Comparison of ENCODE assay signal across 8 cellular contexts in genomic region chr15:68352401-68353062, GRCh38.
DNase-seq lines count a peak whose midpoint lies in the region; ATAC-seq, FAIRE-seq and TF ChIP-seq lines count a peak whose summit lies in the region.

No MANE protein-coding gene starts in this region.

- peaks cover 0 to 8% of the 10 kb centered on the region in 2 experiments for H3K36me3 ChIP-seq in SK-N-SH (replicated peaks in 1 of 2; ENCODE audit: control insufficient read depth in 1 of 2, insufficient read depth in 2 of 2, low read length in 1 of 2)
- H3K36me3 ChIP-seq in bronchial epithelial cell (ENCODE audit: control insufficient read depth, insufficient read depth, low read length), result no peaks in the 10 kb centered on the region
- H3K36me3 ChIP-seq in mucosa of rectum (ENCODE audit: control insufficient read depth in 2 of 2, insufficient read depth in 2 of 2, low read length in 2 of 2), result no peaks in the 10 kb centered on the region

- H2AFZ ChIP-seq in H9 (ENCODE audit: low read length) (no peak overlapping the region), SK-N-SH (ENCODE audit: low read depth) (no peak overlapping the region)

- peaks cover 11 to 13% of the 10 kb centered on the region in 2 experiments for H3K9me3 Mint-ChIP-seq in H9

- H3K56ac ChIP-seq in H9 (ENCODE audit: insufficient read length, low read depth, low read length), result no peak overlapping the region

- H4K8ac ChIP-seq in H9 (replicated peaks; ENCODE audit: insufficient read length, low read depth, low read length), result no peak overlapping the region

- ATAC-seq in HG03095 (IDR thresholded peaks at IDR 0.05; ENCODE audit: unreplicated experiment) (no peak), GM19351 (IDR thresholded peaks at IDR 0.05; ENCODE audit: unreplicated experiment) (no peak)

- H2BK5ac ChIP-seq in H9 (ENCODE audit: insufficient read length, low read length), result no peak overlapping the region

- no peak overlapping the region for H4K91ac ChIP-seq in H9 (ENCODE audit: insufficient read length, low read depth, low read length)

- H3K23me2 ChIP-seq in H9 (ENCODE audit: insufficient read length, low read depth, low read length, poor library complexity, severe bottlenecking), result no peaks in the 10 kb centered on the region

- no peaks in the 10 kb centered on the region for H3K79me2 ChIP-seq in H9 (ENCODE audit: insufficient read depth, low read length)
- no peaks in the 10 kb centered on the region for H3K79me2 ChIP-seq in SK-N-SH (ENCODE audit: insufficient read depth)

- no peaks in the 10 kb centered on the region for H3K27me3 ChIP-seq in H9 (ENCODE audit: insufficient read depth, low read length)
- H3K27me3 ChIP-seq in SK-N-SH (ENCODE audit: insufficient read depth), result no peaks in the 10 kb centered on the region
- no peaks in the 10 kb centered on the region for H3K27me3 ChIP-seq in bronchial epithelial cell (ENCODE audit: control insufficient read depth, insufficient read depth, low read length)
- no peaks in the 10 kb centered on the region for H3K27me3 ChIP-seq in mucosa of rectum (ENCODE audit: control insufficient read depth in 2 of 2, insufficient read depth in 2 of 2, low read length in 2 of 2)

- H3K14ac ChIP-seq in H9 (ENCODE audit: insufficient read depth, low read length), result no peak overlapping the region

- no peak overlapping the region for H2BK12ac ChIP-seq in H9 (ENCODE audit: insufficient read length, low read depth, low read length)

- H3K4me1 ChIP-seq in H9 (ENCODE audit: insufficient read depth, low read length) (no peaks in the 10 kb centered on the region), SK-N-SH (ENCODE audit: control insufficient read depth in 1 of 2, insufficient read depth in 2 of 2, low read depth in 1 of 2, low read length in 1 of 2) (peaks cover 0 to 21% of the 10 kb centered on the region in 2 experiments; a peak in 2 of 4 replicates), mucosa of rectum (ENCODE audit: control insufficient read depth in 2 of 2, insufficient read depth in 2 of 2, low read length in 2 of 2) (no peaks in the 10 kb centered on the region)

- H3F3A ChIP-seq in SK-N-SH (replicated peaks; ENCODE audit: insufficient read depth), result peaks cover 32% of the 10 kb centered on the region

- H3K9ac ChIP-seq in H9 (ENCODE audit: extremely low read depth, insufficient read length, low read length) (no peak overlapping the region), SK-N-SH (peak overlapping the region; percentile 32; the same call in 1 of the 2 replicates), mucosa of rectum (ENCODE audit: low read depth in 1 of 2, low read length in 2 of 2) (no peak overlapping the region)

- H3K4me2 ChIP-seq in H9 (ENCODE audit: insufficient read depth, insufficient read length, low read length), result no peak overlapping the region
- H3K4me2 ChIP-seq in SK-N-SH, result peak overlapping the region; percentile 10

- H2BK120ac ChIP-seq in H9 (ENCODE audit: low read depth, low read length, poor library complexity, severe bottlenecking), result no peak overlapping the region

- H3K27me3 Mint-ChIP-seq in H9 (ENCODE audit: low read depth), result no peaks in the 10 kb centered on the region; the same call in none of the 2 replicates

- no peak overlapping the region for H3T11ph ChIP-seq in H9 (ENCODE audit: low read length)

- no peak overlapping the region for H3K27ac ChIP-seq in H9 (ENCODE audit: insufficient read length, low read depth, low read length)
- H3K27ac ChIP-seq in SK-N-SH (ENCODE audit: low read depth in 2 of 2, low read length in 1 of 2), result peak overlapping the region; percentile 67 to 95; a peak in 3 of 4 replicates
- peak overlapping the region; percentile 52 to 59 for H3K27ac ChIP-seq in mucosa of rectum (ENCODE audit: low read depth in 2 of 2, low read length in 2 of 2)
- H3K27ac ChIP-seq in caudate nucleus (ENCODE audit: low read depth, low read length), result no peak overlapping the region

- H3K9me2 ChIP-seq in SK-N-SH, result no peaks in the 10 kb centered on the region

- no CpG with 5 or more reads among the region's 10 CpGs for WGBS in H9 (ENCODE audit: extremely low coverage, insufficient read length, low lambda C conversion rate)
- 29% methylated on average over 9 of the region's 10 CpGs for WGBS in SK-N-SH (ENCODE audit: low lambda C conversion rate)

- H3K18ac ChIP-seq in H9 (ENCODE audit: insufficient read length, low read depth, low read length), result no peak overlapping the region

- TF ChIP-seq CTCF in H9 (conservative IDR thresholded peaks at IDR 0.05) (no peak), SK-N-SH (IDR thresholded peaks at IDR 0.05) (no peak), bronchial epithelial cell (IDR thresholded peaks at IDR 0.05; ENCODE audit: insufficient read depth, low read length, severe bottlenecking) (no peak)

- DNase-seq in H9 (no peak), SK-N-SH (no peak), bronchial epithelial cell (ENCODE audit: low read depth) (peak; percentile 82), ureter (ENCODE audit: low spot score) (peak; percentile 72), caudate nucleus (lab: John Stamatoyannopoulos, UW) (no peak)

- H3K4me3 Mint-ChIP-seq in H9, result no peak overlapping the region

- no peak; a peak in 2 of 4 replicates for TF ChIP-seq EP300 in SK-N-SH (IDR thresholded peaks at IDR 0.05; ENCODE audit: borderline replicate concordance in 1 of 2, low read depth in 1 of 2, low read length in 1 of 2)

- no peak overlapping the region for H2AK5ac ChIP-seq in H9 (ENCODE audit: insufficient read length, low read length)

- no peak for FAIRE-seq in bronchial epithelial cell (lab: Jason Lieb, UNC)

- no peak overlapping the region for H3K4ac ChIP-seq in H9 (ENCODE audit: low read depth, low read length)

- H4K5ac ChIP-seq in H9 (ENCODE audit: insufficient read length, low read depth, low read length), result no peak overlapping the region

- H3K36me3 Mint-ChIP-seq in H9 (ENCODE audit: insufficient read depth in 1 of 3, low read depth in 3 of 3), result peaks cover 4 to 12% (median 9%) of the 10 kb centered on the region in 3 experiments; a peak in 5 of 7 replicates

- H3K4me3 ChIP-seq in SK-N-SH (ENCODE audit: low read depth in 2 of 2, low read length in 1 of 2), result no peak overlapping the region
- no peak overlapping the region for H3K4me3 ChIP-seq in bronchial epithelial cell (ENCODE audit: low read depth, low read length)
- no peak overlapping the region for H3K4me3 ChIP-seq in mucosa of rectum (ENCODE audit: low read length in 2 of 2)

- TF ChIP-seq RAD21 in SK-N-SH (IDR thresholded peaks at IDR 0.05; ENCODE audit: low read length), result no peak

- peak overlapping the region in 2 of 3 experiments; percentile 53 to 62; a peak in 2 of 7 replicates for H3K27ac Mint-ChIP-seq in H9

- H2BK15ac ChIP-seq in H9 (ENCODE audit: low read depth, low read length), result no peak overlapping the region

- H4K20me1 ChIP-seq in H9 (ENCODE audit: control insufficient read depth, insufficient read depth, insufficient read length) (no peaks in the 10 kb centered on the region), SK-N-SH (ENCODE audit: insufficient read depth) (no peaks in the 10 kb centered on the region)

- no peaks in the 10 kb centered on the region; a peak in 1 of 4 replicates for H3K4me1 Mint-ChIP-seq in H9

- POLR2A ChIA-PET in SK-N-SH (lab: Yijun Ruan, JAX), result no interaction called here

- CTCF ChIA-PET in SK-N-SH (lab: Yijun Ruan, JAX), result interaction anchor here (1.3 kb wide), 1 partner anchor 46 kb away, joined by 3 read pairs; no protein-coding TSS in a partner anchor

- no peaks in the 10 kb centered on the region for H3K9me3 ChIP-seq in H9 (ENCODE audit: control insufficient read depth, low read depth, low read length)
- H3K9me3 ChIP-seq in SK-N-SH, result no peaks in the 10 kb centered on the region
- H3K9me3 ChIP-seq in mucosa of rectum (ENCODE audit: control insufficient read depth in 2 of 2, low read length in 2 of 2), result peaks cover 0 to 2% of the 10 kb centered on the region in 2 donors

- H3K79me1 ChIP-seq in H9 (ENCODE audit: insufficient read depth, low read depth, low read length, poor library complexity, severe bottlenecking), result no peaks in the 10 kb centered on the region

- no peak overlapping the region for H3K23ac ChIP-seq in H9 (ENCODE audit: insufficient read length, low read depth, low read length)

- no peak overlapping the region for H2BK20ac ChIP-seq in H9 (ENCODE audit: low read depth, low read length, poor library complexity, severe bottlenecking)

TF ChIP-seq in SK-N-SH, 30 proteins besides CTCF, POLR2A, EP300 and RAD21 (continues in another document):
- TF ChIP-seq ELF1 (IDR thresholded peaks at IDR 0.05), result no peak; the same call in 1 of the 2 replicates
- TF ChIP-seq, protein P1, sequence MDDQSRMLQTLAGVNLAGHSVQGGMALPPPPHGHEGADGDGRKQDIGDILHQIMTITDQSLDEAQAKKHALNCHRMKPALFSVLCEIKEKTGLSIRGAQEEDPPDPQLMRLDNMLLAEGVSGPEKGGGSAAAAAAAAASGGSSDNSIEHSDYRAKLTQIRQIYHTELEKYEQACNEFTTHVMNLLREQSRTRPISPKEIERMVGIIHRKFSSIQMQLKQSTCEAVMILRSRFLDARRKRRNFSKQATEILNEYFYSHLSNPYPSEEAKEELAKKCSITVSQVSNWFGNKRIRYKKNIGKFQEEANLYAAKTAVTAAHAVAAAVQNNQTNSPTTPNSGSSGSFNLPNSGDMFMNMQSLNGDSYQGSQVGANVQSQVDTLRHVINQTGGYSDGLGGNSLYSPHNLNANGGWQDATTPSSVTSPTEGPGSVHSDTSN (IDR thresholded peaks at IDR 0.05), result peak; percentile 66; the same call in 1 of the 2 replicates
- TF ChIP-seq RXRA (IDR thresholded peaks at IDR 0.05; ENCODE audit: borderline replicate concordance, low read depth), result peak; percentile 73; the same call in 1 of the 2 replicates
- no peak for TF ChIP-seq TAF1 (IDR thresholded peaks at IDR 0.05; ENCODE audit: borderline replicate concordance, low read depth, low read length)
- no peak for TF ChIP-seq SMC3 (IDR thresholded peaks at IDR 0.05; ENCODE audit: low read depth, low read length)
- no peak for TF ChIP-seq GATA2 (CRISPR knock-in tag; IDR thresholded peaks at IDR 0.05)
- TF ChIP-seq, protein P2, sequence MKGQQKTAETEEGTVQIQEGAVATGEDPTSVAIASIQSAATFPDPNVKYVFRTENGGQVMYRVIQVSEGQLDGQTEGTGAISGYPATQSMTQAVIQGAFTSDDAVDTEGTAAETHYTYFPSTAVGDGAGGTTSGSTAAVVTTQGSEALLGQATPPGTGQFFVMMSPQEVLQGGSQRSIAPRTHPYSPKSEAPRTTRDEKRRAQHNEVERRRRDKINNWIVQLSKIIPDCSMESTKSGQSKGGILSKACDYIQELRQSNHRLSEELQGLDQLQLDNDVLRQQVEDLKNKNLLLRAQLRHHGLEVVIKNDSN (IDR thresholded peaks at IDR 0.05; ENCODE audit: borderline replicate concordance, low read depth), result no peak
- TF ChIP-seq TEAD4 (IDR thresholded peaks at IDR 0.05; ENCODE audit: borderline replicate concordance, insufficient read depth), result peak; percentile 46; the same call in 1 of the 2 replicates
- no peak for TF ChIP-seq FOXJ3 (CRISPR knock-in tag; IDR thresholded peaks at IDR 0.05)

Comparison
In these comparisons a context has a peak if more than half of its experiments do, and no peak if none do; other contexts are left out.
1. DNase-seq: peak in bronchial epithelial cell (single experiment) and ureter (single experiment); none in H9 (single experiment), SK-N-SH (single experiment) and caudate nucleus (0 of 61).
2. H3K27ac ChIP-seq: peak in SK-N-SH (2 of 2) and mucosa of rectum (2 of 2); none in H9 (single experiment) and caudate nucleus (single experiment).